Comparison of ENCODE assay signal across 15 cellular contexts in the genomic region with DNA sequence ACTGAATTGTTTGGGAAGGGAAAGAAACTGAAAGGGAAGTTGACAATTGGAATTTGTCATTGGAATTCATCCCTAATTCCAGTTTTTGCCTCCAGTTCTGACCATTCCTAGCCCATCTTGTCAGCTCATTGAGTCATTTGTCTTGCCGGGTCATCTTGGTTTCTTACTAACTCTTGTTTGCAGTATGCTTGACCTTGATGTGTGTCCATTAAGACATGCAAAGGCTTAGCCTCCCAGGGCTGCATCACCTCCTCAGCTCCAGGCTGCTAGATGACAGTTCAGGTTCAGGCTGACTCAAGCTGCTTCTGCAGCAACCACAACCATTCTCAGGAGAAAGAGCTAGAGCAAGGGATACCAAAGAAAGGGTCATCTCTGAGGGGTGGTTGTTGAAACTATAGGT.
DNase-seq lines count a peak whose midpoint lies in the region; ATAC-seq and TF ChIP-seq lines count a peak whose summit lies in the region.
"Had no signal": no experiment of that assay in that cellular context is flagged by ENCODE, and none has a peak within 500 bp of the region (broad histone marks: within the 10 kb centered on the region; RNA-seq: fewer than 3 reads in every experiment).

No MANE protein-coding gene starts in this region.

- H3K27me3 ChIP-seq in IMR-90 (ENCODE audit: control insufficient read depth, insufficient read depth, low read length) (no peaks in the 10 kb centered on the region), mammary epithelial cell (ENCODE audit: insufficient read depth, low read length) (no peaks in the 10 kb centered on the region)

- no peak for TF ChIP-seq RAD21 in IMR-90 (IDR thresholded peaks at IDR 0.05; ENCODE audit: low read length)

- peak overlapping the region; percentile 88; the same call in 2 of the 3 replicates for H2BK15ac ChIP-seq in IMR-90 (ENCODE audit: low read depth, low read length)

- peak overlapping the region; percentile 92 for H3K4ac ChIP-seq in IMR-90 (ENCODE audit: low read depth, low read length)

- H3K27ac Mint-ChIP-seq in Calu3 (ENCODE audit: unreplicated experiment): peak overlapping the region; percentile 13
- H3K27ac Mint-ChIP-seq: CD4-positive, CD25-positive, alpha-beta regulatory T cell; stimulated activated naive CD8-positive, alpha-beta T cell treated with anti-CD3 and anti-CD28 coated beads, Interleukin-15, amount 100 ng/mL, for 72 hours had no signal

- no CpG with 5 or more reads among the region's 1 CpG for WGBS in IMR-90 (ENCODE audit: extremely low coverage in 2 of 2, insufficient read length in 1 of 2), 2 experiments
- WGBS in mammary epithelial cell (ENCODE audit: low coverage, missing lambda C conversion rate): 0% methylated on average over 1 of the region's 1 CpG

- peak overlapping the region; percentile 92 for H2BK20ac ChIP-seq in IMR-90 (ENCODE audit: low read depth, low read length)

- no peaks in the 10 kb centered on the region for H3K9me3 Mint-ChIP-seq in Calu3 (ENCODE audit: low read depth, unreplicated experiment)
- H3K9me3 Mint-ChIP-seq: stimulated activated naive CD8-positive, alpha-beta T cell treated with anti-CD3 and anti-CD28 coated beads, Interleukin-15, amount 100 ng/mL, for 72 hours had no signal

- peaks cover 14% of the 10 kb centered on the region for H3K4me1 Mint-ChIP-seq in Calu3 (ENCODE audit: low read depth, unreplicated experiment)
- H3K4me1 Mint-ChIP-seq: CD4-positive, CD25-positive, alpha-beta regulatory T cell; stimulated activated naive CD8-positive, alpha-beta T cell treated with anti-CD3 and anti-CD28 coated beads, Interleukin-15, amount 100 ng/mL, for 72 hours had no signal

- H2AK5ac ChIP-seq in IMR-90 (ENCODE audit: low read depth, low read length): peak overlapping the region; percentile 92

- H3K36me3 ChIP-seq in IMR-90 (ENCODE audit: control insufficient read depth, insufficient read depth, low read length): no peaks in the 10 kb centered on the region
- H3K36me3 ChIP-seq in mammary epithelial cell (ENCODE audit: insufficient read depth, low read length): no peaks in the 10 kb centered on the region

- no peaks in the 10 kb centered on the region for H3K79me2 ChIP-seq in mammary epithelial cell (ENCODE audit: insufficient read depth, low read length)

- H3K9me1 ChIP-seq in IMR-90 (ENCODE audit: insufficient read depth, low read length): peaks cover 5% of the 10 kb centered on the region; the same call in 1 of the 2 replicates

- H4K5ac ChIP-seq in IMR-90 (ENCODE audit: low read depth, low read length): peak overlapping the region; percentile 85; the same call in 1 of the 2 replicates

- H3K36me3 Mint-ChIP-seq in Calu3 (ENCODE audit: insufficient read depth, unreplicated experiment): no peaks in the 10 kb centered on the region
- H3K36me3 Mint-ChIP-seq: CD4-positive, CD25-positive, alpha-beta regulatory T cell had no signal

- no peaks in the 10 kb centered on the region for H3K79me1 ChIP-seq in IMR-90 (ENCODE audit: low read depth in 1 of 2, low read length in 2 of 2)

- H3K4me3 ChIP-seq in IMR-90 (ENCODE audit: insufficient read depth, low read depth, low read length) (no peak overlapping the region), mammary epithelial cell (replicated peaks in 1 of 3; ENCODE audit: insufficient read depth in 1 of 3, low read depth in 2 of 3, low read length in 3 of 3) (no peak overlapping the region)
- H3K4me3 ChIP-seq: mucosa of descending colon, psoas muscle had no signal

- H3K4me2 ChIP-seq in IMR-90 (ENCODE audit: low read depth, low read length): peak overlapping the region; percentile 24; the same call in 1 of the 2 replicates
- H3K4me2 ChIP-seq in mammary epithelial cell (ENCODE audit: insufficient read depth, low read depth, low read length): peak overlapping the region; percentile 69

- peak overlapping the region; percentile 88 for H3K23ac ChIP-seq in IMR-90 (ENCODE audit: low read depth, low read length)

- peak overlapping the region; percentile 74 to 79; a peak in 3 of 4 replicates for H4K8ac ChIP-seq in IMR-90 (ENCODE audit: low read depth in 2 of 2, low read length in 2 of 2)

- H2AK9ac ChIP-seq in IMR-90 (replicated peaks; ENCODE audit: low read depth, low read length, poor library complexity): no peak overlapping the region

- BruUV-seq in Calu3 (replicated peaks; lab: Mats Ljungman, UMichigan): no TSS peak
- no TSS peak for BruUV-seq in IMR-90 (replicated peaks; lab: Mats Ljungman, UMichigan)
- BruUV-seq in mammary epithelial cell (replicated peaks; lab: Mats Ljungman, UMichigan): no TSS peak

- ATAC-seq in IMR-90 (ENCODE audit: low read depth): peak; percentile 83
- ATAC-seq in HG03521 (IDR thresholded peaks at IDR 0.05; ENCODE audit: unreplicated experiment): no peak
- ATAC-seq: mucosa of descending colon; psoas muscle; stimulated activated naive CD8-positive, alpha-beta T cell treated with anti-CD3 and anti-CD28 coated beads, Interleukin-15, amount 100 ng/mL, for 72 hours had no signal

- H3K4me1 ChIP-seq in IMR-90 (ENCODE audit: control insufficient read depth, insufficient read depth, low read length) (peaks cover 7% of the 10 kb centered on the region; the same call in 1 of the 2 replicates), mammary epithelial cell (ENCODE audit: insufficient read depth, low read length) (peaks cover 18% of the 10 kb centered on the region)
- H3K4me1 ChIP-seq: psoas muscle had no signal

- H3K27me3 Mint-ChIP-seq in Calu3 (ENCODE audit: unreplicated experiment): no peaks in the 10 kb centered on the region
- H3K27me3 Mint-ChIP-seq: CD4-positive, CD25-positive, alpha-beta regulatory T cell; stimulated activated naive CD8-positive, alpha-beta T cell treated with anti-CD3 and anti-CD28 coated beads, Interleukin-15, amount 100 ng/mL, for 72 hours had no signal

- dilution Hi-C loops in IMR-90 (cut with HindIII; ENCODE audit: low sequenced_read_pairs, unreplicated experiment) (no loop called here), mammary epithelial cell (cut with HindIII; ENCODE audit: low sequenced_read_pairs) (no loop called here)

- H2AFZ ChIP-seq in IMR-90 (replicated peaks; ENCODE audit: low read length, poor library complexity) (no peak overlapping the region), mammary epithelial cell (ENCODE audit: low read depth, low read length) (peak overlapping the region; percentile 38)

- H2BK120ac ChIP-seq in IMR-90 (ENCODE audit: low read depth, low read length): peak overlapping the region; percentile 94

- peak overlapping the region; percentile 88 for H4K91ac ChIP-seq in IMR-90 (ENCODE audit: insufficient read depth, low read depth, low read length)

- CTCF ChIA-PET in Calu3 (lab: Charles Lee): no interaction called here
- CTCF ChIA-PET in IMR-90 (lab: Yijun Ruan, JAX): interaction anchor here (1.1 to 1.2 kb wide), 2 partner anchors 195 to 267 kb away, joined by 3 to 4 read pairs; no protein-coding TSS in a partner anchor
- CTCF ChIA-PET in mammary epithelial cell (lab: Charles Lee; ENCODE audit: low non-redundant PET): no interaction called here

- H3K27ac ChIP-seq in IMR-90 (ENCODE audit: insufficient read depth, low read length) (peak overlapping the region; percentile 62), mammary epithelial cell (ENCODE audit: insufficient read depth, low read depth, low read length) (peak overlapping the region; percentile 86)
- H3K27ac ChIP-seq: psoas muscle had no signal

- peak overlapping the region; percentile 87 for H2BK5ac ChIP-seq in IMR-90 (ENCODE audit: low read depth, low read length, poor library complexity, severe bottlenecking)

- H3K14ac ChIP-seq in IMR-90 (replicated peaks; ENCODE audit: low read depth, low read length): peak overlapping the region; percentile 77

- TF ChIP-seq POLR2A in IMR-90 (IDR thresholded peaks at IDR 0.05; ENCODE audit: low read depth, low read length): no peak

- H3K9me3 ChIP-seq in IMR-90 (ENCODE audit: control insufficient read depth, insufficient read depth, low read length) (no peaks in the 10 kb centered on the region), mammary epithelial cell (replicated peaks; ENCODE audit: insufficient read depth, low read length) (no peaks in the 10 kb centered on the region)
- H3K9me3 ChIP-seq: mucosa of descending colon, psoas muscle had no signal

- in situ Hi-C loops in IMR-90 (cut with MboI; ENCODE audit: low sequenced_read_pairs): no loop called here
- in situ Hi-C loops in mammary epithelial cell (cut with MboI; ENCODE audit: low sequenced_read_pairs in 2 of 2): no loop called here

- no peak for DNase-seq in Calu3
- peak; percentile 80 for DNase-seq in IMR-90
- DNase-seq in mammary epithelial cell: peak; percentile 80
- peak; percentile 82 for DNase-seq in kidney glomerular epithelial cell (lab: John Stamatoyannopoulos, UW)
- DNase-seq in GM19238 (ENCODE audit: insufficient read length, low spot score): no peak
- no peak for DNase-seq in SKM-1 treated with dmso at 0.1 percent for 144 hours (lab: John Stamatoyannopoulos, UW; ENCODE audit: unreplicated experiment)
- no peak for DNase-seq in stimulated activated CD4-positive, alpha-beta T cell treated with anti-CD3 and anti-CD28 coated beads, Interleukin-2, amount 100 ng/mL, for 48 hours
- DNase-seq: activated CD8-positive, alpha-beta memory T cell treated with anti-CD3 and anti-CD28 coated beads, Interleukin-2, amount 50 U/mL, for 48 hours; aorta; CD4-positive, CD25-positive, alpha-beta regulatory T cell; mucosa of descending colon; NCI-H510A treated with DMSO at 0.1 percent for 48 hours; psoas muscle; stimulated activated naive CD8-positive, alpha-beta T cell treated with anti-CD3 and anti-CD28 coated beads, Interleukin-15, amount 100 ng/mL, for 72 hours had no signal

- peak overlapping the region; percentile 84; the same call in 1 of the 2 replicates for H3K18ac ChIP-seq in IMR-90 (ENCODE audit: low read depth, low read length)

- POLR2A ChIA-PET in IMR-90 (lab: Charles Lee; ENCODE audit: unreplicated experiment): no interaction called here

- H3K9ac ChIP-seq in IMR-90 (ENCODE audit: low read depth, low read length) (no peak overlapping the region), mammary epithelial cell (ENCODE audit: insufficient read depth, low read length) (no peak overlapping the region)

- no peaks in the 10 kb centered on the region for H4K20me1 ChIP-seq in IMR-90 (ENCODE audit: insufficient read depth, low read length)
- H4K20me1 ChIP-seq in mammary epithelial cell (ENCODE audit: insufficient read depth, low read length): no peaks in the 10 kb centered on the region

- no peak for TF ChIP-seq CTCF in Calu3 (IDR thresholded peaks at IDR 0.05; ENCODE audit: unreplicated experiment)
- TF ChIP-seq CTCF in IMR-90 (conservative IDR thresholded peaks at IDR 0.05; ENCODE audit: low read depth, low read length): no peak
- TF ChIP-seq CTCF in mammary epithelial cell (conservative IDR thresholded peaks at IDR 0.05 in 1 of 2, IDR thresholded peaks at IDR 0.05 in 1 of 2; ENCODE audit: extremely low read depth in 1 of 2, insufficient read depth in 1 of 2, low read depth in 1 of 2, low read length in 2 of 2): no peak

- H3K4me3 Mint-ChIP-seq in Calu3 (ENCODE audit: low read depth, unreplicated experiment): no peak overlapping the region
- H3K4me3 Mint-ChIP-seq: CD4-positive, CD25-positive, alpha-beta regulatory T cell; stimulated activated naive CD8-positive, alpha-beta T cell treated with anti-CD3 and anti-CD28 coated beads, Interleukin-15, amount 100 ng/mL, for 72 hours had no signal

- H3K56ac ChIP-seq in IMR-90 (ENCODE audit: extremely low read depth, insufficient read depth, low read length): peak overlapping the region; percentile 64

- intact Hi-C loops in Calu3 (cut with micrococcal nuclease; ENCODE audit: unreplicated experiment): loop anchor here (10.0 kb wide), 1 partner anchor 195 kb away; no protein-coding TSS in a partner anchor
- intact Hi-C loops in IMR-90 (cut with micrococcal nuclease): loop anchor here (10.0 kb wide), 1 partner anchor 65 kb away; no protein-coding TSS in a partner anchor
- intact Hi-C loops in mammary epithelial cell (cut with micrococcal nuclease): loop anchor here (5.0 kb wide), 2 partner anchors 172 to 248 kb away; no protein-coding TSS in a partner anchor

Comparison
In these comparisons a context has a peak if more than half of its experiments do, and no peak if none do; other contexts are left out.
1. DNase-seq: peak in IMR-90 (single experiment), mammary epithelial cell (single experiment) and kidney glomerular epithelial cell (single experiment); none in Calu3 (single experiment), GM19238 (single experiment), SKM-1 treated with dmso at 0.1 percent for 144 hours (single experiment) and stimulated activated CD4-positive, alpha-beta T cell treated with anti-CD3 and anti-CD28 coated beads, Interleukin-2, amount 100 ng/mL, for 48 hours (0 of 2).